ENCODE assay signal across 8 cellular contexts in the genomic region with DNA sequence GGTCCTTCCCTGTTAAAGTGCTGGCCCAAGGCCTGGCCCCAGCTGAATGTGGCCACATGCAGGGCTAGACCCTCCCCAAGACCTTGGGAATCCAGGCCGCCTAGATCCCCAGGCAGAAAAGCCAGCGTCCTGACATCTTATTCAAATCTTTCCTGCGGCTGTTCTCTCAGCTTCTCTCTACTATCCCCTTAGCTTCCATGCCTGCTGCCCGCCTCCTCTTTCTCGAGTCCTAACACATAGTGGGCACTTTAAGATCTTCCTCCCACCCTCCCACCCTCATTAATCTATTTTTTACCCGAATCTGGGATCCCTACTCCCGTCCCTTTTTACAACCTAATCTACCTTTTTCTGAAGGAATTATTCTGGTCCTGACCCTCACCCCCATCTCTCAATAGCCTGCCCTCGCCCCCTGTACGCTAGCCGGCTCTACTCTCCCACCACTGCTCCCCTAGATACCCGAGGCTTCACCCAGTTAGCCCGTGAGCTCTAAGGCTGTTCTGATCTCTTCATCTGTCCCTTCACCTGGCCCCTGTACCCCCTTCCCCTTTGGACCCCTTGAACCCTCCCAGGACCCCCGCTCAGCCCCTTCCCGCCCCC. TPM values are rescaled to one million over a fixed set of nuclear protein-coding genes. Genes with fewer than 3 reads are reported as not detected.
DNase-seq lines count a peak whose midpoint lies in the region; ATAC-seq, FAIRE-seq and TF ChIP-seq lines count a peak whose summit lies in the region.

A gene with protein sequence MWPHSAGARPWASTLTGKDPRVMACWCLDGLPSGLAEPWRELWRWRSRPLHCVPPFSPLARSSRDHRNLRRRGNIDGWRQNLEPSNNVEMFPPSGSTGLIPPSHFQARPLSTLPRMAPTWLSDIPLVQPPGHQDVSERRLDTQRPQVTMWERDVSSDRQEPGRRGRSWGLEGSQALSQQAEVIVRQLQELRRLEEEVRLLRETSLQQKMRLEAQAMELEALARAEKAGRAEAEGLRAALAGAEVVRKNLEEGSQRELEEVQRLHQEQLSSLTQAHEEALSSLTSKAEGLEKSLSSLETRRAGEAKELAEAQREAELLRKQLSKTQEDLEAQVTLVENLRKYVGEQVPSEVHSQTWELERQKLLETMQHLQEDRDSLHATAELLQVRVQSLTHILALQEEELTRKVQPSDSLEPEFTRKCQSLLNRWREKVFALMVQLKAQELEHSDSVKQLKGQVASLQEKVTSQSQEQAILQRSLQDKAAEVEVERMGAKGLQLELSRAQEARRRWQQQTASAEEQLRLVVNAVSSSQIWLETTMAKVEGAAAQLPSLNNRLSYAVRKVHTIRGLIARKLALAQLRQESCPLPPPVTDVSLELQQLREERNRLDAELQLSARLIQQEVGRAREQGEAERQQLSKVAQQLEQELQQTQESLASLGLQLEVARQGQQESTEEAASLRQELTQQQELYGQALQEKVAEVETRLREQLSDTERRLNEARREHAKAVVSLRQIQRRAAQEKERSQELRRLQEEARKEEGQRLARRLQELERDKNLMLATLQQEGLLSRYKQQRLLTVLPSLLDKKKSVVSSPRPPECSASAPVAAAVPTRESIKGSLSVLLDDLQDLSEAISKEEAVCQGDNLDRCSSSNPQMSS (minus strand): TSS at position 260 of the 597 bp plus-strand sequence. CDS start 202 bp downstream, at position 58.

- H3K4me1 Mint-ChIP-seq in CD4-positive, CD25-positive, alpha-beta regulatory T cell: peaks cover 8 to 36% (median 14%) of the 10 kb centered on the region in 4 donors

- TF ChIP-seq CTCF in breast epithelium (IDR thresholded peaks at IDR 0.05) (no peak), HepG2 (CRISPR knock-in tag; IDR thresholded peaks at IDR 0.05) (no peak), D721Med (IDR thresholded peaks at IDR 0.05; ENCODE audit: insufficient read depth, missing control alignments) (no peak)

- peak within 1 kb of the TSS; percentile 80 for H3K9ac ChIP-seq in HepG2 (ENCODE audit: insufficient read depth, low read depth, low read length)

- peak within 1 kb of the TSS; percentile 90 to 94 (median 91) for H3K27ac Mint-ChIP-seq in CD4-positive, CD25-positive, alpha-beta regulatory T cell

- POLR2A ChIA-PET in HepG2 (lab: Yijun Ruan, JAX): interaction anchor here (0.8 to 1.1 kb wide), 3 partner anchors 10 to 36 kb away, joined by 3 read pairs; no protein-coding TSS in a partner anchor

- no peaks in the 10 kb centered on the region for H3K27me3 ChIP-seq in CD4-positive, CD25-positive, alpha-beta regulatory T cell (ENCODE audit: control insufficient read depth, insufficient read depth, low read length)
- H3K27me3 ChIP-seq in breast epithelium (no peaks in the 10 kb centered on the region), HepG2 (ENCODE audit: control insufficient read depth in 1 of 2, insufficient read depth in 2 of 2, low read length in 2 of 2) (no peaks in the 10 kb centered on the region), thymus (ENCODE audit: control insufficient read depth, insufficient read depth) (no peaks in the 10 kb centered on the region)

- peak within 1 kb of the TSS; percentile 35 for H2AFZ ChIP-seq in HepG2 (ENCODE audit: low read length)

- peaks cover 4% of the 10 kb centered on the region for H3K36me3 Mint-ChIP-seq in CD4-positive, CD25-positive, alpha-beta regulatory T cell

- no TSS peak for BruUV-seq in HepG2 (replicated peaks; lab: Mats Ljungman, UMichigan)

- in situ Hi-C loops in HepG2 (cut with HindIII; ENCODE audit: extremely low pct_ligation_motif_present, low pct_unique_long_range_greater_than_20kb): no loop called here

- intact Hi-C loops in breast epithelium (cut with DNase I; ENCODE audit: low total_unique reads): no loop called here
- intact Hi-C loops in HepG2 (cut with micrococcal nuclease; ENCODE audit: unreplicated experiment): loop anchor here (1.0 to 2.0 kb wide), 2 partner anchors 29 to 35 kb away; no protein-coding TSS in a partner anchor

- no peaks in the 10 kb centered on the region for H3K79me2 ChIP-seq in HepG2 (ENCODE audit: insufficient read depth, low read length)

- no peak for TF ChIP-seq POLR2A in breast epithelium (IDR thresholded peaks at IDR 0.05)
- no peak for TF ChIP-seq POLR2A in HepG2 (IDR thresholded peaks at IDR 0.05; ENCODE audit: insufficient read depth in 1 of 2, low read depth in 2 of 2, low read length in 2 of 2)

- CTCF ChIA-PET in HepG2 (lab: Yijun Ruan, JAX; ENCODE audit: low intra/inter-chr PET ratio, low total read pairs): no interaction called here

- peak within 1 kb of the TSS; percentile 82 for H3K27ac ChIP-seq in CD4-positive, CD25-positive, alpha-beta regulatory T cell (ENCODE audit: insufficient read depth, low read length, poor library complexity, severe bottlenecking)
- H3K27ac ChIP-seq in breast epithelium (peak within 1 kb of the TSS; percentile 88 to 90), HepG2 (ENCODE audit: extremely low read length, insufficient read depth, low read length) (peak within 1 kb of the TSS; percentile 66), thymus (ENCODE audit: low read depth) (peak within 1 kb of the TSS; percentile 79)

- H3K4me1 ChIP-seq in CD4-positive, CD25-positive, alpha-beta regulatory T cell (ENCODE audit: control insufficient read depth, insufficient read depth, low read length, poor library complexity, severe bottlenecking): peaks cover 24% of the 10 kb centered on the region
- H3K4me1 ChIP-seq in breast epithelium: peaks cover 0 to 10% of the 10 kb centered on the region in 2 donors
- peaks cover 30% of the 10 kb centered on the region for H3K4me1 ChIP-seq in HepG2 (ENCODE audit: insufficient read depth, low read length)
- H3K4me1 ChIP-seq in thymus (ENCODE audit: control insufficient read depth, insufficient read depth, low read length): peaks cover 13% of the 10 kb centered on the region

- peak within 1 kb of the TSS; percentile 86 to 96 (median 94) for H3K4me3 Mint-ChIP-seq in CD4-positive, CD25-positive, alpha-beta regulatory T cell

- H3K9me3 Mint-ChIP-seq in CD4-positive, CD25-positive, alpha-beta regulatory T cell: no peaks in the 10 kb centered on the region

- no peak for DNase-seq in CD4-positive, CD25-positive, alpha-beta regulatory T cell
- DNase-seq in breast epithelium (ENCODE audit: low spot score in 2 of 2) (no peak), HepG2 (ENCODE audit: low spot score) (no peak), D721Med (ENCODE audit: insufficient read length, low spot score) (no peak)

- no peak for FAIRE-seq in HepG2 (lab: Jason Lieb, UNC)
- FAIRE-seq in D721Med (lab: Jason Lieb, UNC): no peak

- 7% methylated on average over 14 of the region's 14 CpGs for WGBS in HepG2 (ENCODE audit: low lambda C conversion rate)
- 18% methylated on average over 14 of the region's 14 CpGs for WGBS in thymus

- TF ChIP-seq EP300 in HepG2 (IDR thresholded peaks at IDR 0.05; ENCODE audit: low read depth in 2 of 2, low read length in 2 of 2): no peak
- no peak for TF ChIP-seq EP300 in HepG2 (CRISPR knock-in tag; IDR thresholded peaks at IDR 0.05; ENCODE audit: borderline replicate concordance)

- no peaks in the 10 kb centered on the region for H3K27me3 Mint-ChIP-seq in CD4-positive, CD25-positive, alpha-beta regulatory T cell

- H3K36me3 ChIP-seq in CD4-positive, CD25-positive, alpha-beta regulatory T cell (ENCODE audit: control insufficient read depth, insufficient read depth, low read length): no peaks in the 10 kb centered on the region
- H3K36me3 ChIP-seq in breast epithelium (no peaks in the 10 kb centered on the region), HepG2 (replicated peaks in 1 of 2; ENCODE audit: control insufficient read depth in 1 of 2, insufficient read depth in 2 of 2, low read length in 2 of 2) (peaks cover 4 to 18% of the 10 kb centered on the region in 2 experiments), thymus (ENCODE audit: control insufficient read depth, insufficient read depth) (peaks cover 20% of the 10 kb centered on the region)

- peak within 1 kb of the TSS; percentile 78 for H3K4me3 ChIP-seq in CD4-positive, CD25-positive, alpha-beta regulatory T cell (ENCODE audit: low read depth, low read length)
- H3K4me3 ChIP-seq in breast epithelium: peak within 1 kb of the TSS; percentile 57 to 85 (median 72)
- peak within 1 kb of the TSS; percentile 76 to 90 (median 87) for H3K4me3 ChIP-seq in HepG2 (replicated peaks in 1 of 3; ENCODE audit: insufficient read depth in 1 of 3, low read depth in 2 of 3, low read length in 3 of 3)
- peak within 1 kb of the TSS; percentile 61 for H3K4me3 ChIP-seq in thymus (ENCODE audit: low read length)

- no peak for TF ChIP-seq RAD21 in HepG2 (CRISPR knock-in tag; IDR thresholded peaks at IDR 0.05)

- no peaks in the 10 kb centered on the region for H4K20me1 ChIP-seq in HepG2 (ENCODE audit: insufficient read depth, low read length)

- peak within 1 kb of the TSS; percentile 99 for H3K4me2 ChIP-seq in HepG2 (ENCODE audit: low read depth, low read length)

- H3K9me3 ChIP-seq in CD4-positive, CD25-positive, alpha-beta regulatory T cell (ENCODE audit: control insufficient read depth in 2 of 2, low read length in 2 of 2): no peaks in the 10 kb centered on the region
- H3K9me3 ChIP-seq in breast epithelium: no peaks in the 10 kb centered on the region
- H3K9me3 ChIP-seq in HepG2 (ENCODE audit: low read length): no peaks in the 10 kb centered on the region
- H3K9me3 ChIP-seq in thymus (ENCODE audit: control insufficient read depth): no peaks in the 10 kb centered on the region

- no peak for ATAC-seq in CD4-positive, CD25-positive, alpha-beta regulatory T cell (ENCODE audit: low read depth in 2 of 2)
- ATAC-seq in HG03520 (IDR thresholded peaks at IDR 0.05; ENCODE audit: unreplicated experiment): peak; percentile 3
- ATAC-seq in HepG2: peak; percentile 45
- ATAC-seq in HG02981 (IDR thresholded peaks at IDR 0.05; ENCODE audit: unreplicated experiment): no peak
- no peak for ATAC-seq in GM19455 (IDR thresholded peaks at IDR 0.05; ENCODE audit: unreplicated experiment)

RNA-seq across cellular contexts. Expression of the gene that starts here (rescaled TPM):
- 27.2 TPM for total RNA-seq in CD4-positive, CD25-positive, alpha-beta regulatory T cell
- 1 to 10 TPM; 3.5 to 6.9 (median 6.2) TPM for polyA plus RNA-seq in CD4-positive, CD25-positive, alpha-beta regulatory T cell
- total RNA-seq in breast epithelium: 10 to 100 TPM; 10.9 to 17.1 (median 17.0) TPM
- total RNA-seq in HepG2 (2016; rRNA removed; fragmentation: Illumina TruSeq; extraction: Trizol): 20.2 and 28.2 TPM in 2 replicates
- total RNA-seq in HepG2 (2016; cell fraction: cytosol; rRNA removed; fragmentation: Illumina TruSeq; extraction: Trizol; ENCODE audit: low read depth): 5.6 and 7.6 TPM in 2 replicates
- total RNA-seq in HepG2 (2016; cell fraction: insoluble cytoplasmic fraction; rRNA removed; fragmentation: Illumina TruSeq; extraction: Trizol): 19.0 and 29.4 TPM in 2 replicates
- total RNA-seq in HepG2 (2016; cell fraction: membrane; rRNA removed; fragmentation: Illumina TruSeq; extraction: Trizol): 10.6 and 11.4 TPM in 2 replicates
- total RNA-seq in HepG2 (2016; cell fraction: nucleus; rRNA removed; fragmentation: Illumina TruSeq; extraction: Trizol): 20.5 and 26.7 TPM in 2 replicates
- polyA plus RNA-seq in HepG2 (2011; rRNA removed): 14.6 and 17.2 TPM in 2 replicates
- polyA plus RNA-seq in HepG2 (2011; cell fraction: cytosol; rRNA removed): 8.4 and 14.3 TPM in 2 replicates
- 49.5 and 64.7 TPM in 2 replicates for polyA plus RNA-seq in HepG2 (2011; cell fraction: nucleus; rRNA removed)
- polyA plus RNA-seq in HepG2 (2012): 12.0 and 18.0 TPM in 2 replicates
- polyA plus RNA-seq in HepG2 (2016; cell fraction: cytosol; fragmentation: Illumina TruSeq; extraction: Trizol; ENCODE audit: low read depth): 2.7 and 2.8 TPM in 2 replicates
- 16.4 and 20.5 TPM in 2 replicates for polyA plus RNA-seq in HepG2 (2016; cell fraction: insoluble cytoplasmic fraction; fragmentation: Illumina TruSeq; extraction: Trizol; ENCODE audit: low read depth)
- polyA plus RNA-seq in HepG2 (2016; cell fraction: membrane; fragmentation: Illumina TruSeq; extraction: Trizol; ENCODE audit: low read depth): 7.8 and 8.1 TPM in 2 replicates
- 72.2 and 76.1 TPM in 2 replicates for polyA plus RNA-seq in HepG2 (2016; cell fraction: nucleus; fragmentation: Illumina TruSeq; extraction: Trizol; ENCODE audit: insufficient read depth, low read depth)
- 12.4 and 20.4 TPM in 2 replicates for polyA minus RNA-seq in HepG2 (2011; rRNA and poly(A)+ RNA removed; ENCODE audit: low replicate concordance)
- 3.7 and 6.5 TPM in 2 replicates for polyA minus RNA-seq in HepG2 (2011; cell fraction: cytosol; rRNA and poly(A)+ RNA removed)
- 19.4 and 23.5 TPM in 2 replicates for polyA minus RNA-seq in HepG2 (2011; cell fraction: nucleus; rRNA and poly(A)+ RNA removed)
- 24.5 TPM for polyA plus RNA-seq in thymus

Comparison
In these comparisons a context has a peak if more than half of its experiments do, and no peak if none do; other contexts are left out.
1. ATAC-seq: peak in HG03520 (single experiment) and HepG2 (single experiment); none in CD4-positive, CD25-positive, alpha-beta regulatory T cell (0 of 2), HG02981 (single experiment) and GM19455 (single experiment).
2. Peak in every context shown above with its lines, with median percentiles within 50 percentile points of each other: H3K27ac ChIP-seq and H3K4me3 ChIP-seq.